11 cellular contexts compared by ENCODE assay signal in genomic region chr6:75317503-75318206, GRCh38. TPM values are rescaled to one million over a fixed set of nuclear protein-coding genes. Genes with fewer than 3 reads are reported as not detected.
DNase-seq lines count a peak whose midpoint lies in the region; ATAC-seq and TF ChIP-seq lines count a peak whose summit lies in the region.
"Had no signal": no experiment of that assay in that cellular context is flagged by ENCODE, and none has a peak within 500 bp of the region (broad histone marks: within the 10 kb centered on the region; RNA-seq: fewer than 3 reads in every experiment).

No MANE protein-coding gene starts in this region.

- ATAC-seq in thoracic aorta (ENCODE audit: insufficient number of reproducible peaks, low FRiP score, low read depth), result peak; percentile 68

- peaks cover 3% of the 10 kb centered on the region for H3K27me3 Mint-ChIP-seq in HFFc6 (ENCODE audit: insufficient read depth)

- TF ChIP-seq CTCF in HFFc6 (IDR thresholded peaks at IDR 0.05) (no peak), choroid plexus epithelial cell (conservative IDR thresholded peaks at IDR 0.05; ENCODE audit: low read depth, low read length) (no peak), hepatocyte (IDR thresholded peaks at IDR 0.05; ENCODE audit: poor library complexity) (no peak), thoracic aorta (IDR thresholded peaks at IDR 0.05) (no peak), breast epithelium (IDR thresholded peaks at IDR 0.05) (no peak)

- no peaks in the 10 kb centered on the region for H3K9me2 ChIP-seq in hepatocyte (replicated peaks; ENCODE audit: insufficient read depth)

- no peak overlapping the region for H3K4me2 ChIP-seq in hepatocyte

- intact Hi-C loops in breast epithelium (cut with DNase I; ENCODE audit: low total_unique reads), result no loop called here

- H3K36me3 ChIP-seq in hepatocyte (replicated peaks; ENCODE audit: insufficient read depth, low read depth) (no peaks in the 10 kb centered on the region), thoracic aorta (no peaks in the 10 kb centered on the region), breast epithelium (no peaks in the 10 kb centered on the region)

- peak overlapping the region; percentile 72 for H3K27ac Mint-ChIP-seq in HFFc6
- H3K27ac Mint-ChIP-seq: immature natural killer cell had no signal

- H4K20me1 ChIP-seq in hepatocyte (ENCODE audit: insufficient read depth, poor library complexity, severe bottlenecking), result no peaks in the 10 kb centered on the region

- H3K27me3 ChIP-seq in hepatocyte (no peaks in the 10 kb centered on the region), thoracic aorta (replicated peaks; ENCODE audit: insufficient read depth) (no peaks in the 10 kb centered on the region), breast epithelium (no peaks in the 10 kb centered on the region)

- no peaks in the 10 kb centered on the region for H3K9me3 Mint-ChIP-seq in HFFc6

- H2AFZ ChIP-seq in hepatocyte, result no peak overlapping the region
- H2AFZ ChIP-seq: parathyroid adenoma had no signal

- H3K4me1 Mint-ChIP-seq in HFFc6 (ENCODE audit: low read depth), result peaks cover 23% of the 10 kb centered on the region
- H3K4me1 Mint-ChIP-seq: immature natural killer cell had no signal

- H3K4me3 Mint-ChIP-seq in HFFc6, result peak overlapping the region; percentile 61
- H3K4me3 Mint-ChIP-seq: immature natural killer cell had no signal

- no peak for TF ChIP-seq POLR2A in breast epithelium (IDR thresholded peaks at IDR 0.05)

- peak; percentile 72 for DNase-seq in HFFc6
- DNase-seq in choroid plexus epithelial cell (ENCODE audit: low read depth), result peak; percentile 75
- DNase-seq in hepatocyte (ENCODE audit: low spot score), result no peak
- DNase-seq in thoracic aorta (ENCODE audit: low spot score), result no peak
- no peak for DNase-seq in NCI-H187 treated with DMSO at 0.1 percent for 48 hours (lab: John Stamatoyannopoulos, UW)
- no peak for DNase-seq in breast epithelium (ENCODE audit: low spot score in 2 of 2)
- no peak for DNase-seq in DMS79 treated with DMSO at 0.1 percent for 48 hours (lab: John Stamatoyannopoulos, UW)
- DNase-seq: DMS79, immature natural killer cell, NCI-H82 had no signal

- H3K27ac ChIP-seq in hepatocyte (peak overlapping the region; percentile 52), thoracic aorta (peak overlapping the region in 1 of 2 donors; percentile 37), breast epithelium (no peak overlapping the region)
- H3K27ac ChIP-seq: parathyroid adenoma had no signal

- H3K9me3 ChIP-seq in hepatocyte (ENCODE audit: low read depth), result no peaks in the 10 kb centered on the region
- H3K9me3 ChIP-seq in thoracic aorta, result no peaks in the 10 kb centered on the region
- no peaks in the 10 kb centered on the region for H3K9me3 ChIP-seq in breast epithelium

- H3K79me2 ChIP-seq in hepatocyte, result no peaks in the 10 kb centered on the region
- H3K79me2 ChIP-seq: parathyroid adenoma had no signal

- peaks cover 15% of the 10 kb centered on the region for H3K36me3 Mint-ChIP-seq in HFFc6 (ENCODE audit: low read depth)
- H3K36me3 Mint-ChIP-seq: immature natural killer cell had no signal

- WGBS in hepatocyte (ENCODE audit: low lambda C conversion rate, missing lambda C conversion rate), result 50% methylated on average over 4 of the region's 4 CpGs

- H3K4me1 ChIP-seq in hepatocyte (ENCODE audit: insufficient read depth) (no peaks in the 10 kb centered on the region), thoracic aorta (ENCODE audit: control insufficient read depth in 1 of 2, low read depth in 2 of 2) (peaks cover 12 to 20% of the 10 kb centered on the region in 2 donors), breast epithelium (no peaks in the 10 kb centered on the region)
- H3K4me1 ChIP-seq: parathyroid adenoma had no signal

- H3K4me3 ChIP-seq in choroid plexus epithelial cell (ENCODE audit: low read depth, low read length) (no peak overlapping the region), hepatocyte (no peak overlapping the region), thoracic aorta (peak overlapping the region; percentile 25), breast epithelium (no peak overlapping the region)

RNA-seq across cellular contexts. Expression of gene TMEM30A, which starts 33.1 kb away (rescaled TPM):
- total RNA-seq in HFFc6 (2021; fragmentation: NEBNext Ultra II Directional; extraction: Animal tissue kit (Norgen Biotek cat#: 25700)), result 100 to 1,000 TPM; 154 to 232 (median 192) TPM
- total RNA-seq in hepatocyte (159 and 165 TPM in 2 replicates), thoracic aorta (100 to 1,000 TPM; 112 to 123 TPM), breast epithelium (10 to 100 TPM; 79.6 to 84.2 (median 79.7) TPM)
- 71.1 and 71.5 TPM in 2 replicates for polyA plus RNA-seq in hepatocyte

Comparison
In these comparisons a context has a peak if more than half of its experiments do, and no peak if none do; other contexts are left out.
1. DNase-seq: peak in HFFc6 (single experiment) and choroid plexus epithelial cell (single experiment); none in hepatocyte (single experiment), thoracic aorta (single experiment), NCI-H187 treated with DMSO at 0.1 percent for 48 hours (single experiment), breast epithelium (0 of 2) and DMS79 treated with DMSO at 0.1 percent for 48 hours (single experiment).